ENCODE assay signal across 21 cellular contexts in the genomic region with DNA sequence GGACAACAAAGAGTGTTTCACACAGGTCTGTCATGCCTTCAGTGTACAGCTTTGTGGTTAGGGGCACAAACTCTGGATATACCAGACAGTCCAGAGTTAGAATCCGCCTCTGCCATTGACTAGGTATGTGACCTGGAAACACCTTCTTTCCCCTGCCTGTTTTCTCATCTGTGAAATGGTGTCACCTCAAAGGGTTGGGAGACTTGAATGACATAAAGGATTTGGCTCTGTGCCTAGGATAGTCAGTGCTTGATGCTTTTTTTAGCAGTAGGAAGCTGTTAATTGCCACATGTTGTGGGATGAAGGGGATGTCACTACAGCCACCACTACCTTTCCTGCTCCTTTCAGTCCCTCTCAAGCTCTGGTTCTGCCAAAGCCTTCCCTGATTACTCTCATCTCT. TPM values are rescaled to one million over a fixed set of nuclear protein-coding genes. Genes with fewer than 3 reads are reported as not detected.
DNase-seq lines count a peak whose midpoint lies in the region; ATAC-seq, FAIRE-seq and TF ChIP-seq lines count a peak whose summit lies in the region.
"Had no signal": no experiment of that assay in that cellular context is flagged by ENCODE, and none has a peak within 500 bp of the region (broad histone marks: within the 10 kb centered on the region; RNA-seq: fewer than 3 reads in every experiment).

No MANE protein-coding gene starts in this region.

- no peaks in the 10 kb centered on the region for H3K9me3 ChIP-seq in K562 (replicated peaks; ENCODE audit: control insufficient read depth, insufficient read depth, low read depth, low read length)

- no peak overlapping the region for H3K27ac Mint-ChIP-seq in naive thymus-derived CD8-positive, alpha-beta T cell
- H3K27ac Mint-ChIP-seq: HFFc6 had no signal

- 15% methylated on average over 1 of the region's 1 CpG for WGBS in K562 (ENCODE audit: insufficient coverage, low coverage, missing lambda C conversion rate)

- no peak overlapping the region for H3K27ac ChIP-seq in K562 (ENCODE audit: extremely low read depth, low read depth, low read length)
- H3K27ac ChIP-seq in brain microvascular endothelial cell: no peak overlapping the region
- H3K27ac ChIP-seq: 22Rv1, PC-9, RWPE1 had no signal

- peaks cover 17 to 57% (median 21%) of the 10 kb centered on the region in 5 donors for H3K27me3 Mint-ChIP-seq in naive thymus-derived CD8-positive, alpha-beta T cell

- intact Hi-C loops in K562 (cut with micrococcal nuclease): no loop called here

- no peak for TF ChIP-seq EP300 in K562 (IDR thresholded peaks at IDR 0.05; ENCODE audit: low read length)

- peaks cover 0 to 3% (median 0%) of the 10 kb centered on the region in 4 donors for H3K4me1 Mint-ChIP-seq in naive thymus-derived CD8-positive, alpha-beta T cell

- POLR2A ChIA-PET in K562 (lab: Yijun Ruan, JAX): no interaction called here
- POLR2A ChIA-PET in naive thymus-derived CD8-positive, alpha-beta T cell (lab: Charles Lee): no interaction called here

- DNase-seq in DMS 273 (lab: John Stamatoyannopoulos, UW; ENCODE audit: unreplicated experiment) (peak; percentile 3), DMS 273 treated with DMSO at 0.1 percent for 48 hours (lab: John Stamatoyannopoulos, UW) (no peak), NOMO-1 treated with DMSO at 0.1 percent for 48 hours (lab: John Stamatoyannopoulos, UW; ENCODE audit: unreplicated experiment) (peak; percentile 25), NOMO-1 treated with dmso at 0.1 percent for 144 hours (lab: John Stamatoyannopoulos, UW; ENCODE audit: unreplicated experiment) (no peak), K562 (ENCODE audit: extremely low read depth in 1 of 4, low spot score in 3 of 4) (peak in 1 of 4 experiments; percentile 29), brain microvascular endothelial cell (no peak)
- DNase-seq in naive thymus-derived CD8-positive, alpha-beta T cell: no peak
- DNase-seq in central memory CD4-positive, alpha-beta T cell: no peak
- DNase-seq: AML-193, H7, HFFc6, KG1, NCI-H1436 treated with DMSO at 0.1 percent for 48 hours, NCI-H2107, NCI-H526 treated with DMSO at 0.1 percent for 48 hours, PC-9, SIG-M5 had no signal

- peaks cover 0 to 11% (median 2%) of the 10 kb centered on the region in 9 donors for H3K9me3 Mint-ChIP-seq in naive thymus-derived CD8-positive, alpha-beta T cell
- H3K9me3 Mint-ChIP-seq: HFFc6 had no signal

- no peak overlapping the region for H2AFZ ChIP-seq in K562 (ENCODE audit: low read depth, low read length)
- H2AFZ ChIP-seq: PC-9 had no signal

- TF ChIP-seq POLR2A in K562 (conservative IDR thresholded peaks at IDR 0.05): no peak

- H3K36me3 ChIP-seq in K562 (ENCODE audit: control insufficient read depth, insufficient read depth, low read length): no peaks in the 10 kb centered on the region
- no peaks in the 10 kb centered on the region for H3K36me3 ChIP-seq in brain microvascular endothelial cell (replicated peaks)

- no peaks in the 10 kb centered on the region; a peak in 2 of 5 replicates for H3K4me1 ChIP-seq in K562 (replicated peaks in 1 of 2; ENCODE audit: control insufficient read depth in 2 of 2, insufficient read depth in 2 of 2, low read length in 2 of 2)

- no TSS peak for BruUV-seq in K562 (replicated peaks; lab: Mats Ljungman, UMichigan)

- H4K20me1 ChIP-seq in K562 (replicated peaks; ENCODE audit: control insufficient read depth, insufficient read depth, low read length): no peaks in the 10 kb centered on the region

- no peak for FAIRE-seq in K562 (lab: Jason Lieb, UNC)

- no peak overlapping the region for H3K9ac ChIP-seq in K562 (ENCODE audit: insufficient read depth in 1 of 2, low read depth in 2 of 2, low read length in 2 of 2)

- no peaks in the 10 kb centered on the region for H3K9me1 ChIP-seq in K562 (ENCODE audit: control insufficient read depth, insufficient read depth, low read length)

- CTCF ChIA-PET in K562 (lab: Yijun Ruan, JAX; ENCODE audit: low intra/inter-chr PET ratio): no interaction called here

- no peak overlapping the region for H3K4me3 Mint-ChIP-seq in naive thymus-derived CD8-positive, alpha-beta T cell
- H3K4me3 Mint-ChIP-seq: HFFc6 had no signal

- H3K4me3 ChIP-seq in K562 (no peak overlapping the region), brain microvascular endothelial cell (ENCODE audit: low read depth, low read length) (no peak overlapping the region)
- H3K4me3 ChIP-seq: PC-9 had no signal

- H3K4me2 ChIP-seq in K562 (ENCODE audit: insufficient read depth, low read length): no peak overlapping the region
- H3K4me2 ChIP-seq: PC-9 had no signal

- peaks cover 0 to 9% (median 0%) of the 10 kb centered on the region in 3 donors for H3K36me3 Mint-ChIP-seq in naive thymus-derived CD8-positive, alpha-beta T cell

- H3K27me3 ChIP-seq in K562 (ENCODE audit: control insufficient read depth in 2 of 2, insufficient read depth in 2 of 2, low read length in 2 of 2) (no peaks in the 10 kb centered on the region), brain microvascular endothelial cell (replicated peaks) (no peaks in the 10 kb centered on the region)

- TF ChIP-seq RAD21 in K562 (CRISPR knock-in tag; conservative IDR thresholded peaks at IDR 0.05 in 1 of 2, IDR thresholded peaks at IDR 0.05 in 1 of 2): no peak

- no peak; the same call in 2 of the 3 replicates for ATAC-seq in K562
- no peak for ATAC-seq in naive thymus-derived CD8-positive, alpha-beta T cell
- ATAC-seq: SK-N-SH treated with all-trans-retinoic acid at 6 μM for 48 hours had no signal

- H3K79me2 ChIP-seq in K562 (ENCODE audit: control insufficient read depth, insufficient read depth, low read length): no peaks in the 10 kb centered on the region

- in situ Hi-C loops in K562 (cut with MboI) (no loop called here), brain microvascular endothelial cell (cut with HindIII; ENCODE audit: low pct_ligation_motif_present, low sequenced_read_pairs) (no loop called here)

- TF ChIP-seq CTCF in K562 (IDR thresholded peaks at IDR 0.05 in 2 of 3, conservative IDR thresholded peaks at IDR 0.05 in 1 of 3; ENCODE audit: insufficient read depth in 2 of 3, low read depth in 1 of 3, low read length in 3 of 3): no peak
- no peak for TF ChIP-seq CTCF in brain microvascular endothelial cell (IDR thresholded peaks at IDR 0.05; ENCODE audit: low read depth, low read length, missing control alignments)

TF ChIP-seq in K562, 482 proteins besides CTCF, POLR2A, EP300 and RAD21 (continues in another document):
- TF ChIP-seq CBFB (CRISPR knock-in tag; IDR thresholded peaks at IDR 0.05) (no peak), NFIC (IDR thresholded peaks at IDR 0.05) (peak; percentile 64; the same call in 1 of the 2 replicates), DLX4 (CRISPR knock-in tag; IDR thresholded peaks at IDR 0.05) (no peak), SP1 (CRISPR knock-in tag; IDR thresholded peaks at IDR 0.05) (no peak), ZNF76 (CRISPR knock-in tag; IDR thresholded peaks at IDR 0.05; ENCODE audit: borderline replicate concordance) (no peak), ZNF431 (CRISPR knock-in tag; IDR thresholded peaks at IDR 0.05) (no peak), FOSL1 (tag; conservative IDR thresholded peaks at IDR 0.05) (no peak), SMAD2 (IDR thresholded peaks at IDR 0.05; ENCODE audit: low read depth, low read length) (no peak), ZNF347 (CRISPR knock-in tag; IDR thresholded peaks at IDR 0.05; ENCODE audit: low read depth) (no peak)

RNA-seq across cellular contexts. Expression of gene LRRC55, which starts 17.4 kb away (rescaled TPM):
- total RNA-seq in K562 (2011; cell fraction: chromatin; rRNA removed; ENCODE audit: low replicate concordance): not detected in 2 replicates
- total RNA-seq in K562 (2011; cell fraction: nucleolus; rRNA removed): not detected in 2 replicates
- not detected in 2 replicates for total RNA-seq in K562 (2011; cell fraction: nucleoplasm; rRNA removed)
- total RNA-seq in K562 (2014; rRNA removed) (not detected in 2 replicates), K562 (2014; rRNA removed; fragmentation: Illumina TruSeq; extraction: Trizol) (not detected in 2 replicates), K562 (2015; rRNA removed; fragmentation: Illumina TruSeq; extraction: Trizol) (not detected in 2 replicates), K562 (2021) (not detected in 2 replicates)
- polyA plus RNA-seq in K562 (2011; rRNA removed) (not detected in 2 replicates), K562 (2014; fragmentation: Illumina TruSeq; extraction: Trizol) (not detected in 2 replicates), K562 (2014; fragmentation: Nextera tagmentation; extraction: Ambion mirVana) (not detected), K562 (2014; rRNA removed) (not detected in 2 replicates)
- polyA plus RNA-seq in K562 (2011; cell fraction: cytosol; rRNA removed): not detected in 2 replicates
- polyA plus RNA-seq in K562 (2011; cell fraction: nucleus; rRNA removed): not detected in 2 replicates
- not detected in 2 replicates for polyA plus RNA-seq in K562 (2012)
- polyA minus RNA-seq in K562 (2011; rRNA and poly(A)+ RNA removed): not detected in 2 replicates
- polyA minus RNA-seq in K562 (2011; cell fraction: cytosol; rRNA and poly(A)+ RNA removed): not detected in 2 replicates
- polyA minus RNA-seq in K562 (2011; cell fraction: nucleus; rRNA and poly(A)+ RNA removed): not detected in 2 replicates
- total RNA-seq in naive thymus-derived CD8-positive, alpha-beta T cell: not detected
- not detected for polyA plus RNA-seq in naive thymus-derived CD8-positive, alpha-beta T cell
- total RNA-seq: HFFc6; PC-9; T-helper 1 cell treated with Interleukin-12 subunit alpha and Interleukin-12 subunit beta and Interleukin-4 antibody, amounts not matched to agents 30 ng/mL and 1 ng/mL, for 36 hours had no signal

Comparison
In these comparisons a context has a peak if more than half of its experiments do, and no peak if none do; other contexts are left out.
1. DNase-seq: peak in DMS 273 (single experiment) and NOMO-1 treated with DMSO at 0.1 percent for 48 hours (single experiment); none in DMS 273 treated with DMSO at 0.1 percent for 48 hours (single experiment), NOMO-1 treated with dmso at 0.1 percent for 144 hours (single experiment), naive thymus-derived CD8-positive, alpha-beta T cell (0 of 10), central memory CD4-positive, alpha-beta T cell (single experiment) and brain microvascular endothelial cell (single experiment).